8 cellular contexts compared by ENCODE assay signal in the genomic region with DNA sequence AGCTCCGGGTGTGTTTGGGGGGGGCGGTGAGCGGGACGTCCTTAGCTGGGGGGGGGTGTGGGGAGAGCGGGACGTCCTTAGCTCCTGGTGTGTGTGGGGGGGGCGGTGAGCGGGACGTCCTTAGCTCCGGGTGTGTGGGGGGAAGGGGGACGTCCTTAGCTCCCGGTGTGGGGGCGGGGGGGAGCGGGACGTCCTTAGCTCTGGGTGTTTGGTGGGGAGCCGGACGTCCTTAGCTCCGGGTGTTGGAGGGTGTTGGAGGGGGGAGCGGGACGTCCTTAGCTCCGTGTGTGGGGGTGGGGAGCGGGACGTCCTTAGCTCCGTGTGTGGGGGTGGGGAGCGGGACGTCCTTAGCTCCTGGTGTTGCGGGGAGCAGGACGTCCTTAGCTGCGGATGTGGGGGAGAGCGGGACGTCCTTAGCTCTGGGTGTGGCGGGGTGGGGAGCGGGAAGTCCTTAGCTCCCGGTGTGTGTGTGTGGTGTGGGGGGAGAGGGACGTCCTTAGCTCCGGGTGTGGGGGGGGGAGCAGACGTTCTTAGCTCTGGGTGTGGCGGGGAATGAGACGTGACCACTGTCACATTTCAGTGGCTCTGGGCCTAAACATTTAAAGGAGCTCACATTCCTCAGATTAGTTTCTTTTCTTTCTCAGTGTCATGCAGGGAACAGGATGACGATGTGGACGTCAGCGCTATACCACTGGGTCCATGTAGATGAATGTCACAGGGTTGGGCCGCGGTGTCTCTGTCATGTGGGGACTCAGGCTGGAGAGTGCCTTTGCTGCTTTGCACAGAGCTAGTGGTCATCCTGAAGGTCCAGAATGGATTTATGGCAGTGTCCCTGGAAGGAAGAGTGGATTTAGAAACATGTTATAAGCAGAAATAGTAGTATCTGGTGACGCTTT. TPM values are rescaled to one million over a fixed set of nuclear protein-coding genes. Genes with fewer than 3 reads are reported as not detected.
A peak's percentile ranks its signal among the peaks of the same experiment; 100 is the strongest.
DNase-seq lines count a peak whose midpoint lies in the region; ATAC-seq and TF ChIP-seq lines count a peak whose summit lies in the region.

No MANE protein-coding gene starts in this region.

- peak overlapping the region; percentile 85 for H3K27ac ChIP-seq in PC-3 (ENCODE audit: low read length)

- peaks cover 67% of the 10 kb centered on the region for H3K79me2 ChIP-seq in PC-3 (ENCODE audit: low read length)

- TSS peak; percentile 71 for BruUV-seq in PC-3 (replicated peaks; lab: Mats Ljungman, UMichigan)

- H3K4me1 ChIP-seq in PC-3 (ENCODE audit: insufficient read depth, low read length), result peaks cover 34% of the 10 kb centered on the region
- H3K4me1 ChIP-seq in adipocyte (ENCODE audit: control insufficient read depth, insufficient read depth, low read length), result peaks cover 14% of the 10 kb centered on the region

- POLR2A ChIA-PET in PC-3 (lab: Charles Lee; ENCODE audit: unreplicated experiment), result interaction anchor here (0.5 to 1.3 kb wide), 19 partner anchors 13 to 1280 kb away, joined by 3 to 35 read pairs (median 7); a partner anchor contains a TSS

- H3K9me3 ChIP-seq in PC-3 (ENCODE audit: low read length) (no peaks in the 10 kb centered on the region), adipocyte (ENCODE audit: control insufficient read depth, low read length) (no peaks in the 10 kb centered on the region)

- peak overlapping the region; percentile 41 for H3K9ac ChIP-seq in PC-3 (ENCODE audit: low read length)
- peak overlapping the region; percentile 80 for H3K9ac ChIP-seq in adipocyte (ENCODE audit: low read length)

- H3F3A ChIP-seq in PC-3 (ENCODE audit: low read length, unreplicated experiment), result no peaks in the 10 kb centered on the region

- peak overlapping the region; percentile 55 for H3K4me3 ChIP-seq in PC-3 (ENCODE audit: low read length)
- peak overlapping the region; percentile 76 for H3K4me3 ChIP-seq in adipocyte (ENCODE audit: low read length)

- H3K36me3 ChIP-seq in PC-3 (ENCODE audit: low read depth, low read length) (no peaks in the 10 kb centered on the region), adipocyte (ENCODE audit: control insufficient read depth, insufficient read depth, low read length, severe bottlenecking) (no peaks in the 10 kb centered on the region)

- ATAC-seq in HG02981 (IDR thresholded peaks at IDR 0.05; ENCODE audit: unreplicated experiment) (peak; percentile 28), PC-3 (peak; percentile 81), GM19397 (IDR thresholded peaks at IDR 0.05; ENCODE audit: unreplicated experiment) (no peak)

- intact Hi-C loops in PC-3 (cut with micrococcal nuclease), result loop anchor here (1.0 kb wide), 2 partner anchors 35 to 45 kb away; a partner anchor contains a TSS
- intact Hi-C loops in cardiac septum (cut with DNase I), result loop anchor here (5.0 kb wide), 1 partner anchor 82 kb away; no protein-coding TSS in a partner anchor
- intact Hi-C loops in posterior vena cava (cut with DNase I), result loop anchor here in 1 of 2 donors (5.0 kb wide), 1 partner anchor 37 kb away; a partner anchor contains a TSS

- peak overlapping the region; percentile 76 for H3K4me2 ChIP-seq in PC-3 (ENCODE audit: low read length)

- peak; percentile 26 for DNase-seq in DMS79 treated with DMSO at 0.1 percent for 48 hours (lab: John Stamatoyannopoulos, UW)
- DNase-seq in DMS79 (lab: John Stamatoyannopoulos, UW), result no peak
- DNase-seq in PC-3, result peak; percentile 85
- peak; percentile 79 for DNase-seq in adipocyte (ENCODE audit: low read depth)
- peak; percentile 90 for DNase-seq in cardiac septum (ENCODE audit: low spot score)
- DNase-seq in posterior vena cava (ENCODE audit: low spot score), result peak; percentile 95

- TF ChIP-seq CTCF in PC-3 (conservative IDR thresholded peaks at IDR 0.05; ENCODE audit: low read depth, low read length), result no peak

- H3K27me3 ChIP-seq in PC-3 (ENCODE audit: low read length) (no peaks in the 10 kb centered on the region), adipocyte (replicated peaks; ENCODE audit: control insufficient read depth, insufficient read depth, low read length) (no peaks in the 10 kb centered on the region)

- no peaks in the 10 kb centered on the region for H4K20me1 ChIP-seq in PC-3 (ENCODE audit: low read length)

- peak overlapping the region; percentile 67; the same call in 1 of the 2 replicates for H2AFZ ChIP-seq in PC-3 (ENCODE audit: low read length)

- CTCF ChIA-PET in PC-3 (lab: Charles Lee), result interaction anchor here (0.6 to 2.0 kb wide), 7 partner anchors 22 to 394 kb away, joined by 3 to 9 read pairs (median 5); no protein-coding TSS in a partner anchor

- no peaks in the 10 kb centered on the region for H3K9me2 ChIP-seq in PC-3 (replicated peaks; ENCODE audit: low read length)

RNA-seq across cellular contexts. Expression of a gene that starts 7.5 kb away (rescaled TPM):
- total RNA-seq in PC-3 (2014; rRNA removed) (12.2 and 18.8 TPM in 2 replicates), cardiac septum (24.8 TPM), posterior vena cava (10 to 100 TPM; 21.7 to 29.9 TPM)

RNA-seq across cellular contexts. Expression of a gene that starts 34.5 kb away (rescaled TPM):
- total RNA-seq in PC-3 (2014; rRNA removed) (76.1 and 78.0 TPM in 2 replicates), cardiac septum (45.6 TPM), posterior vena cava (100 to 1,000 TPM; 145 to 181 TPM)
